Comparison of ENCODE assay signal across 1 cellular context in genomic region chr6:82006027-82006738, GRCh38.
TF ChIP-seq lines count a peak whose summit lies in the region.

No MANE protein-coding gene starts in this region.

TF ChIP-seq in GM12878, 131 proteins besides CTCF, POLR2A, EP300 and RAD21 (continued from another document):
- TF ChIP-seq ZNF592 (IDR thresholded peaks at IDR 0.05): no peak
- TF ChIP-seq E2F8 (IDR thresholded peaks at IDR 0.05; ENCODE audit: low read depth, partially characterized antibody): no peak
- no peak for TF ChIP-seq TCF7 (IDR thresholded peaks at IDR 0.05; ENCODE audit: borderline replicate concordance)
- no peak for TF ChIP-seq CHD2 (IDR thresholded peaks at IDR 0.05; ENCODE audit: borderline replicate concordance, low read depth, low read length)
- no peak for TF ChIP-seq HDAC2 (IDR thresholded peaks at IDR 0.05)
- TF ChIP-seq USF2 (IDR thresholded peaks at IDR 0.05; ENCODE audit: borderline replicate concordance, low read depth, low read length): no peak
- TF ChIP-seq MTA3 (IDR thresholded peaks at IDR 0.05; ENCODE audit: borderline replicate concordance, low read length): no peak
- 0 out of 2 replicates have a peak, but pooled peaks have one; percentile 10 for TF ChIP-seq MEF2A (IDR thresholded peaks at IDR 0.05; ENCODE audit: insufficient read depth, low read depth, low read length)
- no peak for TF ChIP-seq TCF12 (IDR thresholded peaks at IDR 0.05; ENCODE audit: low read depth, low read length)
- TF ChIP-seq NFYA (IDR thresholded peaks at IDR 0.05; ENCODE audit: borderline replicate concordance, low read depth, low read length): no peak
- no peak for TF ChIP-seq NR2F1 (conservative IDR thresholded peaks at IDR 0.05)
TF ChIP-seq in GM12878: peak in this region for 7.
